ENCODE assay signal across 21 cellular contexts in the genomic region with DNA sequence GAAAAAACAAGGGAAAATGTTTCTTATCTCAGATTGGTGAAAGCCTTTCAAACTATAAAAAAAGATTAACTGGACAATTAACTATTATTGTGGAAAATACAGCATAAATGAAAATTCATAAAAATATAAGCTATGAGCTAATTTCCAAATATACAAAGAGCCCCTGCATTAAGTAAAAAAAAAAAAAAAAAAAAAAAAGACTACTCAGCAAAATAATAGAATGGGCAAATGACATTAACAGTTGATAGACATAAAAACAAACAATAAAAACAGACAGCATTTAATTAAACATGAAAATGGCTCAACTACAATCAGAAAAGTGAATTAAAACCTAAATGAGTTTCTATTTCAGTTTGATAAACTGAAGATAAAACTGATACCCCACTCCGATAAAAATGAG.
"Had no signal": no experiment of that assay in that cellular context is flagged by ENCODE, and none has a peak within 500 bp of the region (broad histone marks: within the 10 kb centered on the region; RNA-seq: fewer than 3 reads in every experiment).

No MANE protein-coding gene starts in this region.

- H3K27ac ChIP-seq: dorsolateral prefrontal cortex, epithelial cell of prostate, heart right ventricle, lower lobe of right lung, prostate gland, right atrium auricular region, sigmoid colon, transverse colon, upper lobe of right lung, uterus had no signal

- H3K4me1 ChIP-seq: heart right ventricle, lower lobe of right lung, prostate gland, right atrium auricular region, sigmoid colon, transverse colon, upper lobe of right lung, uterus had no signal

- ATAC-seq: esophagus mucosa; heart right ventricle; left ventricle myocardium superior; lower lobe of right lung; naive thymus-derived CD8-positive, alpha-beta T cell; stimulated activated naive B cell treated with anti-CD40 and anti-IgM and Interleukin-4, amounts not matched to agents 10 μg/mL and 1 μg/mL and 100 μg/mL, for 72 hours; upper lobe of right lung had no signal

- FAIRE-seq: colon had no signal

- H3K9me3 ChIP-seq: heart right ventricle, lower lobe of right lung, prostate gland, right atrium auricular region, sigmoid colon, transverse colon, upper lobe of right lung, uterus had no signal

- DNase-seq: dorsolateral prefrontal cortex; effector CD4-positive, alpha-beta T cell; foreskin fibroblast; glutamatergic neuron; heart right ventricle; hippocampal formation; left ventricle myocardium superior; lower lobe of right lung; naive thymus-derived CD8-positive, alpha-beta T cell; nephron progenitor cell; nucleus accumbens; sigmoid colon; stimulated activated naive B cell treated with anti-CD40 and anti-IgM and Interleukin-4, amounts not matched to agents 10 μg/mL and 1 μg/mL and 100 μg/mL, for 72 hours; transverse colon; upper lobe of right lung; uterus had no signal

- H3K4me3 ChIP-seq: dorsolateral prefrontal cortex, heart right ventricle, lower lobe of right lung, prostate gland, right atrium auricular region, sigmoid colon, transverse colon, upper lobe of right lung, uterus had no signal
